26 cellular contexts compared by ENCODE assay signal in genomic region chrX:6456196-6456595, GRCh38.
"Had no signal": no experiment of that assay in that cellular context is flagged by ENCODE, and none has a peak within 500 bp of the region (broad histone marks: within the 10 kb centered on the region; RNA-seq: fewer than 3 reads in every experiment).

No MANE protein-coding gene starts in this region.

- H3K9ac ChIP-seq: neural progenitor cell, parathyroid adenoma had no signal

- FAIRE-seq: colon, kidney had no signal

- ATAC-seq: gastrocnemius medialis; heart left ventricle; left cardiac atrium; left lung; naive thymus-derived CD4-positive, alpha-beta T cell; sciatic nerve; stimulated activated effector memory CD8-positive, alpha-beta T cell treated with anti-CD3 and anti-CD28 coated beads, Interleukin-12 subunit alpha, Interleukin-12 subunit beta, amount 100 ng/mL, for 72 hours had no signal

- H3K79me2 ChIP-seq: hepatocyte, parathyroid adenoma had no signal

- H3K36me3 ChIP-seq: gastrocnemius medialis, heart left ventricle, left lung, neural progenitor cell, right atrium auricular region, stomach, thyroid gland had no signal

- H2AFZ ChIP-seq: hepatocyte, neural progenitor cell, parathyroid adenoma had no signal

- H3K9me3 ChIP-seq: gastrocnemius medialis, left lung, right atrium auricular region, thyroid gland had no signal

- H3K4me3 ChIP-seq: dorsolateral prefrontal cortex, gastrocnemius medialis, heart left ventricle, hepatocyte, left lung, neural progenitor cell, right atrium auricular region, smooth muscle cell, stomach, thyroid gland had no signal

- H3K4me1 ChIP-seq: gastrocnemius medialis, heart left ventricle, left lung, neural progenitor cell, parathyroid adenoma, right atrium auricular region, stomach, thyroid gland had no signal

- H3K27me3 ChIP-seq: gastrocnemius medialis, heart left ventricle, hepatocyte, left lung, neural progenitor cell, right atrium auricular region, stomach, thyroid gland had no signal

- H3K4me2 ChIP-seq: hepatocyte, neural progenitor cell, smooth muscle cell had no signal

- H3K27ac ChIP-seq: dorsolateral prefrontal cortex, gastrocnemius medialis, heart left ventricle, hepatocyte, left lung, neural progenitor cell, parathyroid adenoma, right atrium auricular region, stomach, thyroid gland had no signal

- DNase-seq: dorsolateral prefrontal cortex; effector CD4-positive, alpha-beta T cell; foreskin fibroblast; gastrocnemius medialis; heart left ventricle; kidney; left cardiac atrium; left lung; mesenchymal stem cell; midbrain; naive thymus-derived CD4-positive, alpha-beta T cell; stimulated activated CD4-positive, alpha-beta T cell treated with anti-CD3 and anti-CD28 coated beads, Interleukin-12 subunit alpha, Interleukin-12 subunit beta, amount 100 ng/mL, for 4 hours; stimulated activated CD4-positive, alpha-beta T cell treated with anti-CD3 and anti-CD28 coated beads, Interleukin-1b, Interleukin-23, amount 100 ng/mL, for 48 hours; stimulated activated CD4-positive, alpha-beta T cell treated with anti-CD3 and anti-CD28 coated beads, Interleukin-4, amount 100 ng/mL, for 24 hours; stimulated activated naive CD4-positive, alpha-beta T cell treated with Interleukin-2 at 50 U/mL for 16 hours; stomach; thyroid gland; trophoblast cell had no signal
